In the genomic region with DNA sequence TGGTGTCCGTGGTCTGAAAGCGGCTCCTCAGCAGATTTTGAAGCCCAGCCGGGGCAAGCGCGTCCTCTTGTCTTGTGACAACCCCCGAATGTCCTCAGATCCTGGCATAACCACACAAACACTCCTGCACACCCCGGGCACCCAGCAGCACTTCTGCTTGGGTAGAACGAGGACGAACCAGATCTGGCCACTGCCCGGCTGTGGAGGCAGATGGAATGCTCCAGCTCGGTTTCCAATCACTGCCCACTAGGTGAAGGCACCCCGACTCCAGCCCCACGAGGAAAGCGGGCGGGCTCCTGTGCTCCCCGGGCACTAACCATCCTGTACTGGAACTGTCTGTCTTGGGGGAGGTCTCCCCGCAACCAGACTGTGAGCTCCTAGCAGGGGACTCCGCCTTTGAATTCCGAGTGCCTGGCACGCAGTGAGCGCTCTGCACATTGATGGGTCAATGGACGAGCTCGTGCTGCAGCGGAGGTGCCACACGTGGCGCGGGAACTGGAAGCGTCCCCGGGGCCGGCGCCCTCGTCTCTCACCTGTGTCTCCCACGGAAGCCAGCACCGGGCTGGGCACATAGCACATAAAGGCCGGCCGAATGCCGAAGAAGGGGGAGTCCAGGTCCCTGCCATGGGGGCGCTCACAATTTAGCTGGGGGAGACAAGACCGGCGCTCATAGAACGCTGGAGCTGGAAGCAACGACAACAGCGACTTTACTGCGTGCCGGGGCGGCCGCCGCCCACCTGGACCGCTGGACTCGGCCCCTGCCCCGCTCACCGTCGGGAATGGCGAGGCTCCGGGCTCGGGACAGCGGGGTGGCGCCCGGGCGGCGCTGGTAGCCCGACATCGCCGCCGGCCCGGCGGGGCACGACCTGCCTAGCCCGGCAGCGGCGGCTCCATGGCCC, we compare ENCODE assay signal across 1 cellular context.
A peak's percentile ranks its signal among the peaks of the same experiment; 100 is the strongest.
TF ChIP-seq lines count a peak whose summit lies in the region.

No MANE protein-coding gene starts in this region.

TF ChIP-seq in HepG2, 621 proteins besides CTCF, POLR2A, EP300 and RAD21 (continues in another document):
- TF ChIP-seq FOXK2 (IDR thresholded peaks at IDR 0.05) (no peak), ZNF839 (CRISPR knock-in tag; IDR thresholded peaks at IDR 0.05; ENCODE audit: borderline replicate concordance) (0 out of 2 replicates have a peak, but pooled peaks have one; percentile 61), HDAC2 (CRISPR knock-in tag; IDR thresholded peaks at IDR 0.05) (0 out of 2 replicates have a peak, but pooled peaks have one; percentile 28), ZSCAN20 (CRISPR knock-in tag; IDR thresholded peaks at IDR 0.05; ENCODE audit: borderline replicate concordance) (peak; percentile 64; the same call in 1 of the 2 replicates), NFYB (CRISPR knock-in tag; IDR thresholded peaks at IDR 0.05) (0 out of 2 replicates have a peak, but pooled peaks have one; percentile 13), TBX2 (CRISPR knock-in tag; IDR thresholded peaks at IDR 0.05; ENCODE audit: borderline replicate concordance) (no peak), ZNF546 (CRISPR knock-in tag; conservative IDR thresholded peaks at IDR 0.05) (peak; percentile 40; the same call in 1 of the 2 replicates), ZNF75D (CRISPR knock-in tag; IDR thresholded peaks at IDR 0.05; ENCODE audit: borderline replicate concordance) (no peak), MEIS1 (CRISPR knock-in tag; IDR thresholded peaks at IDR 0.05; ENCODE audit: borderline replicate concordance) (0 out of 2 replicates have a peak, but pooled peaks have one; percentile 43), ZFP41 (CRISPR knock-in tag; IDR thresholded peaks at IDR 0.05; ENCODE audit: borderline replicate concordance) (peak; percentile 71; the same call in 1 of the 2 replicates), RBFOX2 (IDR thresholded peaks at IDR 0.05; ENCODE audit: low read depth, low read length) (peak; percentile 59), LCORL (IDR thresholded peaks at IDR 0.05) (no peak), LCORL (CRISPR knock-in tag; IDR thresholded peaks at IDR 0.05) (no peak), MEF2D (CRISPR knock-in tag; IDR thresholded peaks at IDR 0.05) (0 out of 2 replicates have a peak, but pooled peaks have one; percentile 14), MTA1 (CRISPR knock-in tag; IDR thresholded peaks at IDR 0.05; ENCODE audit: borderline replicate concordance) (no peak), SALL1 (CRISPR knock-in tag; IDR thresholded peaks at IDR 0.05) (peak; percentile 26; the same call in 1 of the 2 replicates), CHD2 (IDR thresholded peaks at IDR 0.05; ENCODE audit: low read depth, low read length) (no peak), ZNF598 (CRISPR knock-in tag; IDR thresholded peaks at IDR 0.05; ENCODE audit: borderline replicate concordance) (peak; percentile 27; the same call in 1 of the 2 replicates), KLF11 (CRISPR knock-in tag; IDR thresholded peaks at IDR 0.05) (no peak), RBM22 (optimal IDR thresholded peaks at IDR 0.05; ENCODE audit: low read length) (no peak), ZNF883 (CRISPR knock-in tag; IDR thresholded peaks at IDR 0.05; ENCODE audit: not compliant biosample characterization) (no peak), ZSCAN21 (CRISPR knock-in tag; IDR thresholded peaks at IDR 0.05; ENCODE audit: borderline replicate concordance) (no peak), PHF21A (CRISPR knock-in tag; IDR thresholded peaks at IDR 0.05) (0 out of 2 replicates have a peak, but pooled peaks have one; percentile 27), ISX (CRISPR knock-in tag; conservative IDR thresholded peaks at IDR 0.05) (peak; percentile 28; the same call in 1 of the 2 replicates), GTF3A (CRISPR knock-in tag; conservative IDR thresholded peaks at IDR 0.05) (0 out of 2 replicates have a peak, but pooled peaks have one; percentile 69), KDM5A (IDR thresholded peaks at IDR 0.05; ENCODE audit: borderline replicate concordance, low read length) (no peak), GFI1 (CRISPR knock-in tag; IDR thresholded peaks at IDR 0.05; ENCODE audit: borderline replicate concordance) (no peak), ZNF441 (CRISPR knock-in tag; IDR thresholded peaks at IDR 0.05; ENCODE audit: borderline replicate concordance) (peak; percentile 43; the same call in 1 of the 2 replicates), GATA4 (IDR thresholded peaks at IDR 0.05; ENCODE audit: borderline replicate concordance, low read depth) (no peak), CHCHD3 (CRISPR knock-in tag; IDR thresholded peaks at IDR 0.05) (0 out of 2 replicates have a peak, but pooled peaks have one; percentile 40), MYC (CRISPR knock-in tag; IDR thresholded peaks at IDR 0.05; ENCODE audit: borderline replicate concordance) (peak; percentile 74), SKIL (CRISPR knock-in tag; IDR thresholded peaks at IDR 0.05; ENCODE audit: borderline replicate concordance) (0 out of 2 replicates have a peak, but pooled peaks have one; percentile 26), ARID3A (IDR thresholded peaks at IDR 0.05; ENCODE audit: low read depth, low read length) (no peak), HES4 (CRISPR knock-in tag; IDR thresholded peaks at IDR 0.05; ENCODE audit: borderline replicate concordance) (peak; percentile 18; the same call in 1 of the 2 replicates), KLF13 (CRISPR knock-in tag; IDR thresholded peaks at IDR 0.05) (0 out of 2 replicates have a peak, but pooled peaks have one; percentile 42), SAP130 (CRISPR knock-in tag; IDR thresholded peaks at IDR 0.05; ENCODE audit: low read depth) (peak; percentile 43; the same call in 1 of the 2 replicates), TCF12 (IDR thresholded peaks at IDR 0.05) (no peak), TCF12 (CRISPR knock-in tag; IDR thresholded peaks at IDR 0.05) (no peak), FUBP1 (CRISPR knock-in tag; IDR thresholded peaks at IDR 0.05; ENCODE audit: borderline replicate concordance) (no peak), ONECUT2 (CRISPR knock-in tag; IDR thresholded peaks at IDR 0.05) (peak; percentile 38; the same call in 1 of the 2 replicates), ZNF737 (CRISPR knock-in tag; IDR thresholded peaks at IDR 0.05; ENCODE audit: borderline replicate concordance) (peak; percentile 46; the same call in 1 of the 2 replicates), HOXA3 (CRISPR knock-in tag; IDR thresholded peaks at IDR 0.05) (peak; percentile 41), ESRRA (CRISPR knock-in tag; IDR thresholded peaks at IDR 0.05; ENCODE audit: low read depth) (no peak), IKZF5 (CRISPR knock-in tag; IDR thresholded peaks at IDR 0.05) (no peak)
- TF ChIP-seq, protein P1, sequence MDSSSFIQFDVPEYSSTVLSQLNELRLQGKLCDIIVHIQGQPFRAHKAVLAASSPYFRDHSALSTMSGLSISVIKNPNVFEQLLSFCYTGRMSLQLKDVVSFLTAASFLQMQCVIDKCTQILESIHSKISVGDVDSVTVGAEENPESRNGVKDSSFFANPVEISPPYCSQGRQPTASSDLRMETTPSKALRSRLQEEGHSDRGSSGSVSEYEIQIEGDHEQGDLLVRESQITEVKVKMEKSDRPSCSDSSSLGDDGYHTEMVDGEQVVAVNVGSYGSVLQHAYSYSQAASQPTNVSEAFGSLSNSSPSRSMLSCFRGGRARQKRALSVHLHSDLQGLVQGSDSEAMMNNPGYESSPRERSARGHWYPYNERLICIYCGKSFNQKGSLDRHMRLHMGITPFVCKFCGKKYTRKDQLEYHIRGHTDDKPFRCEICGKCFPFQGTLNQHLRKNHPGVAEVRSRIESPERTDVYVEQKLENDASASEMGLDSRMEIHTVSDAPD (CRISPR knock-in tag; IDR thresholded peaks at IDR 0.05) = no peak
- TF ChIP-seq, protein P2, sequence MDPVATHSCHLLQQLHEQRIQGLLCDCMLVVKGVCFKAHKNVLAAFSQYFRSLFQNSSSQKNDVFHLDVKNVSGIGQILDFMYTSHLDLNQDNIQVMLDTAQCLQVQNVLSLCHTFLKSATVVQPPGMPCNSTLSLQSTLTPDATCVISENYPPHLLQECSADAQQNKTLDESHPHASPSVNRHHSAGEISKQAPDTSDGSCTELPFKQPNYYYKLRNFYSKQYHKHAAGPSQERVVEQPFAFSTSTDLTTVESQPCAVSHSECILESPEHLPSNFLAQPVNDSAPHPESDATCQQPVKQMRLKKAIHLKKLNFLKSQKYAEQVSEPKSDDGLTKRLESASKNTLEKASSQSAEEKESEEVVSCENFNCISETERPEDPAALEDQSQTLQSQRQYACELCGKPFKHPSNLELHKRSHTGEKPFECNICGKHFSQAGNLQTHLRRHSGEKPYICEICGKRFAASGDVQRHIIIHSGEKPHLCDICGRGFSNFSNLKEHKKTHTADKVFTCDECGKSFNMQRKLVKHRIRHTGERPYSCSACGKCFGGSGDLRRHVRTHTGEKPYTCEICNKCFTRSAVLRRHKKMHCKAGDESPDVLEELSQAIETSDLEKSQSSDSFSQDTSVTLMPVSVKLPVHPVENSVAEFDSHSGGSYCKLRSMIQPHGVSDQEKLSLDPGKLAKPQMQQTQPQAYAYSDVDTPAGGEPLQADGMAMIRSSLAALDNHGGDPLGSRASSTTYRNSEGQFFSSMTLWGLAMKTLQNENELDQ (CRISPR knock-in tag; IDR thresholded peaks at IDR 0.05; ENCODE audit: borderline replicate concordance) = no peak
- TF ChIP-seq, protein P3, sequence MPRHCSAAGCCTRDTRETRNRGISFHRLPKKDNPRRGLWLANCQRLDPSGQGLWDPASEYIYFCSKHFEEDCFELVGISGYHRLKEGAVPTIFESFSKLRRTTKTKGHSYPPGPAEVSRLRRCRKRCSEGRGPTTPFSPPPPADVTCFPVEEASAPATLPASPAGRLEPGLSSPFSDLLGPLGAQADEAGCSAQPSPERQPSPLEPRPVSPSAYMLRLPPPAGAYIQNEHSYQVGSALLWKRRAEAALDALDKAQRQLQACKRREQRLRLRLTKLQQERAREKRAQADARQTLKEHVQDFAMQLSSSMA (CRISPR knock-in tag; IDR thresholded peaks at IDR 0.05) = no peak
- TF ChIP-seq, protein P4, sequence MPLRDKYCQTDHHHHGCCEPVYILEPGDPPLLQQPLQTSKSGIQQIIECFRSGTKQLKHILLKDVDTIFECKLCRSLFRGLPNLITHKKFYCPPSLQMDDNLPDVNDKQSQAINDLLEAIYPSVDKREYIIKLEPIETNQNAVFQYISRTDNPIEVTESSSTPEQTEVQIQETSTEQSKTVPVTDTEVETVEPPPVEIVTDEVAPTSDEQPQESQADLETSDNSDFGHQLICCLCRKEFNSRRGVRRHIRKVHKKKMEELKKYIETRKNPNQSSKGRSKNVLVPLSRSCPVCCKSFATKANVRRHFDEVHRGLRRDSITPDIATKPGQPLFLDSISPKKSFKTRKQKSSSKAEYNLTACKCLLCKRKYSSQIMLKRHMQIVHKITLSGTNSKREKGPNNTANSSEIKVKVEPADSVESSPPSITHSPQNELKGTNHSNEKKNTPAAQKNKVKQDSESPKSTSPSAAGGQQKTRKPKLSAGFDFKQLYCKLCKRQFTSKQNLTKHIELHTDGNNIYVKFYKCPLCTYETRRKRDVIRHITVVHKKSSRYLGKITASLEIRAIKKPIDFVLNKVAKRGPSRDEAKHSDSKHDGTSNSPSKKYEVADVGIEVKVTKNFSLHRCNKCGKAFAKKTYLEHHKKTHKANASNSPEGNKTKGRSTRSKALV (CRISPR knock-in tag; IDR thresholded peaks at IDR 0.05) = peak; percentile 80
